ENCODE assay signal across 8 cellular contexts in genomic region chr2:226652388-226652787, GRCh38.
DNase-seq lines count a peak whose midpoint lies in the region; ATAC-seq and TF ChIP-seq lines count a peak whose summit lies in the region.

No MANE protein-coding gene starts in this region.

- TF ChIP-seq CTCF in astrocyte of the spinal cord (IDR thresholded peaks at IDR 0.05; ENCODE audit: low read depth, low read length) = no peak

- POLR2A ChIA-PET in activated CD4-positive, alpha-beta T cell treated with anti-CD3 and anti-CD28 coated beads for 36 hours (lab: Charles Lee) = no interaction called here

- DNase-seq in activated CD4-positive, alpha-beta T cell treated with anti-CD3 and anti-CD28 coated beads for 36 hours = no peak
- DNase-seq in activated CD4-positive, alpha-beta T cell treated with anti-CD3 and anti-CD28 coated beads, Interleukin-2, amount 50 U/mL, for 48 hours = no peak
- DNase-seq in astrocyte of the spinal cord (ENCODE audit: low read depth, low spot score) = peak; percentile 99
- peak; percentile 67 for DNase-seq in smooth muscle cell of the brain vasculature (ENCODE audit: low read depth, low spot score)
- no peak for DNase-seq in MG63
- no peak for DNase-seq in activated effector memory CD4-positive, alpha-beta T cell treated with Interleukin-2 at 50 U/mL for 16 hours
- no peak for DNase-seq in activated CD8-positive, alpha-beta memory T cell treated with anti-CD3 and anti-CD28 coated beads, Interleukin-2, amount 50 U/mL, for 48 hours

- no peaks in the 10 kb centered on the region for H3K36me3 ChIP-seq in MG63

- peaks cover 20% of the 10 kb centered on the region for H3K4me1 Mint-ChIP-seq in activated CD4-positive, alpha-beta T cell treated with anti-CD3 and anti-CD28 coated beads for 36 hours

- in situ Hi-C loops in astrocyte of the spinal cord (cut with HindIII; ENCODE audit: low sequenced_read_pairs) = no loop called here

- peaks cover 4% of the 10 kb centered on the region for H3K27me3 Mint-ChIP-seq in activated CD4-positive, alpha-beta T cell treated with anti-CD3 and anti-CD28 coated beads for 36 hours

- H3K4me3 Mint-ChIP-seq in activated CD4-positive, alpha-beta T cell treated with anti-CD3 and anti-CD28 coated beads for 36 hours = no peak overlapping the region

- CTCF ChIA-PET in activated CD4-positive, alpha-beta T cell treated with anti-CD3 and anti-CD28 coated beads for 36 hours (lab: Charles Lee) = interaction anchor here (1.1 to 1.4 kb wide), 3 partner anchors 12 to 150 kb away, joined by 3 to 4 read pairs (median 3); no protein-coding TSS in a partner anchor

- H3K36me3 Mint-ChIP-seq in activated CD4-positive, alpha-beta T cell treated with anti-CD3 and anti-CD28 coated beads for 36 hours (ENCODE audit: low read depth) = peaks cover 14% of the 10 kb centered on the region

- H3K27ac Mint-ChIP-seq in activated CD4-positive, alpha-beta T cell treated with anti-CD3 and anti-CD28 coated beads for 36 hours = no peak overlapping the region

- intact Hi-C loops in activated CD4-positive, alpha-beta T cell treated with anti-CD3 and anti-CD28 coated beads for 36 hours (cut with DNase I, micrococcal nuclease) = loop anchor here in 1 of 2 experiments (1.0 to 10.0 kb wide), 3 partner anchors 146 to 332 kb away; partner anchors contain the start of gene IRS1

- peak; percentile 54 for ATAC-seq in activated CD4-positive, alpha-beta T cell treated with anti-CD3 and anti-CD28 coated beads for 36 hours
- peak; percentile 58 for ATAC-seq in HG03565 (IDR thresholded peaks at IDR 0.05; ENCODE audit: unreplicated experiment)

- H3K4me3 ChIP-seq in astrocyte of the spinal cord (ENCODE audit: low read depth, low read length) = no peak overlapping the region
- H3K4me3 ChIP-seq in MG63 = no peak overlapping the region

- H3K9me3 ChIP-seq in MG63 = peaks cover 7% of the 10 kb centered on the region

- H3K9me3 Mint-ChIP-seq in activated CD4-positive, alpha-beta T cell treated with anti-CD3 and anti-CD28 coated beads for 36 hours (ENCODE audit: low read depth) = peaks cover 9% of the 10 kb centered on the region

- H3K27me3 ChIP-seq in MG63 = no peaks in the 10 kb centered on the region

Comparison
In these comparisons a context has a peak if more than half of its experiments do, and no peak if none do; other contexts are left out.
1. DNase-seq: peak in astrocyte of the spinal cord (single experiment) and smooth muscle cell of the brain vasculature (single experiment); none in activated CD4-positive, alpha-beta T cell treated with anti-CD3 and anti-CD28 coated beads for 36 hours (single experiment), activated CD4-positive, alpha-beta T cell treated with anti-CD3 and anti-CD28 coated beads, Interleukin-2, amount 50 U/mL, for 48 hours (0 of 2), MG63 (single experiment), activated effector memory CD4-positive, alpha-beta T cell treated with Interleukin-2 at 50 U/mL for 16 hours (single experiment) and activated CD8-positive, alpha-beta memory T cell treated with anti-CD3 and anti-CD28 coated beads, Interleukin-2, amount 50 U/mL, for 48 hours (single experiment).